Comparison of ENCODE assay signal across 8 cellular contexts in the genomic region with DNA sequence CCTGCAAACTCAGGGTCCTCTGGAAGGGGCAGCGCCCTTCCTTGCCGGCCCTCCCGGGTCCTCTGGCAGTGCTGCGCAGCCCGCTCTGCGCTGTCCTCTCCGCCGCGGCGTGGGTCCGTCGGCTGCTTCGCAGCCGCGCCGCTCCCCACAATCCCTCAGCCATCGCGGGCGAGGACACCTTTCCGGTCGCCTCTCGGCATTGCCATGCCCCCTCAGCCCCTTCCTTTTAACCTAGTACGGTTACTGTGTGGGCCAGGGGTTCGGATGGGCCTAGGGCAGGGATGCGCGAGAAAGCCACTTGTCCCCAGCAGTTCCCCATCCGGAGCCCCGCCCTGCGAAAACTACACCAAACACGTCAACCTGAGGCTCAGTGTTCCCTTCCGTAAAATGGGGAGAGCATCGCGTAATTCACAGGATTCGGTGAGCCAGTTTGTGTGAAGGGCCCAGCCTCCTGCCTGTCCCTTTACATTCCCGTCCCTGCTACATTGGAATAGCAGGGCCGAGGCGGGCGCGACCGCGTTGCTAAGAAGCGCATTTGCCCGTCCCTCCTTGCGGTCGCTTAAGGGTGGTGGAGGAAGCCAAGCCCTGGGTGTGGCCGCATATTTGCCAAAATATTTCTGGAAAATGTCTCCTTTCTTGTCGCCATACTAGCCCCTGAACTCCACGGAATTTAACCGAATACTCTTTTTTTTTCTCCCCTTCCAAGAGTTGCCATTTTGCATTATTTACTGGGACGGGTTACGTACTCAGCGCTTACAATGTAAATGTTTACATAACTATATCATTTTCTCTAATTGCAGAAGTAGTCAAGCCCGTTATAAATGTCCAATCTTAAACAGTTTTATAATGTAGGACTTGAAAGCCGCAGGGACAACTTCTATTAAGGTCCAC. TPM values are rescaled to one million over a fixed set of nuclear protein-coding genes. Genes with fewer than 3 reads are reported as not detected.
DNase-seq lines count a peak whose midpoint lies in the region; ATAC-seq and TF ChIP-seq lines count a peak whose summit lies in the region.

No MANE protein-coding gene starts in this region.

- POLR2A ChIA-PET in activated CD8-positive, alpha-beta T cell treated with anti-CD3 and anti-CD28 coated beads, Interleukin-2, amount 10 ng/mL, durations not matched to agents 7 days and 5 days (lab: Charles Lee): interaction anchor here (1.7 kb wide), 1 partner anchor 24 kb away, joined by 6 read pairs; the partner anchor contains the start of gene NFE2L1
- POLR2A ChIA-PET in naive thymus-derived CD4-positive, alpha-beta T cell (lab: Charles Lee): interaction anchor here (1.5 to 2.8 kb wide), 2 partner anchors 51 to 83 kb away, joined by 6 to 14 read pairs; partner anchors contain the start of gene SNX11

- no peak for TF ChIP-seq POLR2A in vagina (IDR thresholded peaks at IDR 0.05)

- no peak for TF ChIP-seq CTCF in vagina (IDR thresholded peaks at IDR 0.05)

- peaks cover 33% of the 10 kb centered on the region for H3K4me1 Mint-ChIP-seq in activated CD8-positive, alpha-beta T cell treated with anti-CD3 and anti-CD28 coated beads, Interleukin-2, amount 10 ng/mL, durations not matched to agents 7 days and 5 days (ENCODE audit: low read depth)
- H3K4me1 Mint-ChIP-seq in naive thymus-derived CD4-positive, alpha-beta T cell: peaks cover 23 to 46% (median 34%) of the 10 kb centered on the region in 7 donors

- WGBS in esophagus, 2 donors: 0% methylated on average over 51 to 54 of the region's 54 CpGs

- peak; percentile 24 for ATAC-seq in activated CD8-positive, alpha-beta T cell treated with anti-CD3 and anti-CD28 coated beads, Interleukin-2, amount 10 ng/mL, durations not matched to agents 7 days and 5 days
- peak; percentile 3 for ATAC-seq in naive thymus-derived CD4-positive, alpha-beta T cell

- H3K27me3 ChIP-seq in esophagus (ENCODE audit: control insufficient read depth in 1 of 2, insufficient read depth in 2 of 2, low read length in 2 of 2) (no peaks in the 10 kb centered on the region), vagina (no peaks in the 10 kb centered on the region)
- peaks cover 0 to 11% of the 10 kb centered on the region in 2 donors for H3K27me3 ChIP-seq in naive thymus-derived CD4-positive, alpha-beta T cell (ENCODE audit: control insufficient read depth in 2 of 2, insufficient read depth in 2 of 2, low read length in 2 of 2)

- intact Hi-C loops in naive thymus-derived CD4-positive, alpha-beta T cell (cut with micrococcal nuclease): loop anchor here (1.0 to 10.0 kb wide), 26 partner anchors 12 to 1010 kb away; partner anchors contain the start of genes CBX1 (in 2 of the 2), CDK5RAP3 (in 2 of the 2), NFE2L1 (in 2 of the 2) and PNPO (in 2 of the 2)
- intact Hi-C loops in vagina (cut with DNase I): loop anchor here (5.0 to 10.0 kb wide), 3 partner anchors 80 to 570 kb away; partner anchors contain the start of genes HOXB3, HOXB5 and PNPO

- H3K4me3 Mint-ChIP-seq in activated CD8-positive, alpha-beta T cell treated with anti-CD3 and anti-CD28 coated beads, Interleukin-2, amount 10 ng/mL, durations not matched to agents 7 days and 5 days: peak overlapping the region; percentile 80
- peak overlapping the region; percentile 83 to 92 (median 88) for H3K4me3 Mint-ChIP-seq in naive thymus-derived CD4-positive, alpha-beta T cell

- peaks cover 21% of the 10 kb centered on the region for H3K27me3 Mint-ChIP-seq in activated CD8-positive, alpha-beta T cell treated with anti-CD3 and anti-CD28 coated beads, Interleukin-2, amount 10 ng/mL, durations not matched to agents 7 days and 5 days (ENCODE audit: low read depth)
- H3K27me3 Mint-ChIP-seq in naive thymus-derived CD4-positive, alpha-beta T cell: peaks cover 31 to 48% (median 40%) of the 10 kb centered on the region in 5 donors

- peak; percentile 45 to 74 for DNase-seq in NCI-H526 (lab: John Stamatoyannopoulos, UW)
- DNase-seq in NCI-H526 treated with DMSO at 0.1 percent for 48 hours (lab: John Stamatoyannopoulos, UW): no peak
- peak; percentile 72 for DNase-seq in NAMALWA (ENCODE audit: low spot score)
- peak; percentile 66 for DNase-seq in activated CD8-positive, alpha-beta T cell treated with anti-CD3 and anti-CD28 coated beads, Interleukin-2, amount 10 ng/mL, durations not matched to agents 7 days and 5 days
- peak in 5 of 9 donors; percentile 10 to 58 (median 27) for DNase-seq in naive thymus-derived CD4-positive, alpha-beta T cell
- DNase-seq in vagina (ENCODE audit: extremely low spot score in 2 of 2): no peak
- DNase-seq in GM19238 (ENCODE audit: insufficient read length, low spot score): no peak

- CTCF ChIA-PET in activated CD8-positive, alpha-beta T cell treated with anti-CD3 and anti-CD28 coated beads, Interleukin-2, amount 10 ng/mL, durations not matched to agents 7 days and 5 days (lab: Charles Lee): interaction anchor here (0.8 to 5.1 kb wide), 19 partner anchors 11 to 586 kb away, joined by 3 to 113 read pairs (median 12); partner anchors contain the start of genes CDK5RAP3, COPZ2, HOXB5 and NFE2L1
- CTCF ChIA-PET in naive thymus-derived CD4-positive, alpha-beta T cell (lab: Charles Lee): interaction anchor here (0.7 to 4.6 kb wide), 13 partner anchors 10 to 595 kb away, joined by 3 to 66 read pairs (median 5); partner anchors contain the start of genes CBX1 and NFE2L1

- H3K9me3 ChIP-seq in esophagus (ENCODE audit: control insufficient read depth in 2 of 2, insufficient read depth in 1 of 2, low read depth in 1 of 2, low read length in 1 of 2): no peaks in the 10 kb centered on the region
- no peaks in the 10 kb centered on the region for H3K9me3 ChIP-seq in naive thymus-derived CD4-positive, alpha-beta T cell (ENCODE audit: control insufficient read depth in 2 of 3, low read length in 3 of 3)
- H3K9me3 ChIP-seq in vagina: no peaks in the 10 kb centered on the region

- peak overlapping the region; percentile 71 to 78 for H3K27ac ChIP-seq in esophagus (ENCODE audit: low read depth in 2 of 2, low read length in 1 of 2)
- H3K27ac ChIP-seq in naive thymus-derived CD4-positive, alpha-beta T cell (ENCODE audit: low read depth, low read length): no peak overlapping the region
- H3K27ac ChIP-seq in vagina: peak overlapping the region; percentile 54

- peak overlapping the region; percentile 76 for H3K27ac Mint-ChIP-seq in activated CD8-positive, alpha-beta T cell treated with anti-CD3 and anti-CD28 coated beads, Interleukin-2, amount 10 ng/mL, durations not matched to agents 7 days and 5 days
- peak overlapping the region; percentile 13 to 91 (median 72) for H3K27ac Mint-ChIP-seq in naive thymus-derived CD4-positive, alpha-beta T cell

- H3K4me1 ChIP-seq in esophagus (ENCODE audit: control insufficient read depth in 2 of 2, insufficient read depth in 2 of 2, low read length in 1 of 2): peaks cover 10 to 26% of the 10 kb centered on the region in 2 donors
- peaks cover 9 to 26% of the 10 kb centered on the region in 2 donors for H3K4me1 ChIP-seq in naive thymus-derived CD4-positive, alpha-beta T cell (ENCODE audit: control insufficient read depth in 2 of 2, insufficient read depth in 2 of 2, low read length in 2 of 2)
- H3K4me1 ChIP-seq in vagina: peaks cover 38% of the 10 kb centered on the region

- H3K4me3 ChIP-seq in esophagus (ENCODE audit: low read depth in 1 of 2, low read length in 2 of 2) (peak overlapping the region; percentile 17 to 40), vagina (peak overlapping the region; percentile 26 to 49)
- peak overlapping the region; percentile 30 for H3K4me3 ChIP-seq in naive thymus-derived CD4-positive, alpha-beta T cell (ENCODE audit: low read length)

- no peaks in the 10 kb centered on the region for H3K36me3 Mint-ChIP-seq in activated CD8-positive, alpha-beta T cell treated with anti-CD3 and anti-CD28 coated beads, Interleukin-2, amount 10 ng/mL, durations not matched to agents 7 days and 5 days (ENCODE audit: low read depth)
- peaks cover 0 to 3% (median 0%) of the 10 kb centered on the region in 5 donors for H3K36me3 Mint-ChIP-seq in naive thymus-derived CD4-positive, alpha-beta T cell

- H3K36me3 ChIP-seq in esophagus (ENCODE audit: control insufficient read depth in 2 of 2, insufficient read depth in 2 of 2, low read length in 1 of 2): no peaks in the 10 kb centered on the region
- H3K36me3 ChIP-seq in naive thymus-derived CD4-positive, alpha-beta T cell (ENCODE audit: control insufficient read depth in 2 of 3, insufficient read depth in 3 of 3, low read length in 3 of 3): no peaks in the 10 kb centered on the region
- no peaks in the 10 kb centered on the region for H3K36me3 ChIP-seq in vagina

- H3K9me3 Mint-ChIP-seq in activated CD8-positive, alpha-beta T cell treated with anti-CD3 and anti-CD28 coated beads, Interleukin-2, amount 10 ng/mL, durations not matched to agents 7 days and 5 days (ENCODE audit: insufficient read depth): no peaks in the 10 kb centered on the region
- peaks cover 0 to 2% (median 0%) of the 10 kb centered on the region in 11 donors for H3K9me3 Mint-ChIP-seq in naive thymus-derived CD4-positive, alpha-beta T cell

RNA-seq across cellular contexts. Expression of gene COPZ2, which starts 13.2 kb away (rescaled TPM):
- 1 to 10 TPM; 5.1 to 5.5 TPM for total RNA-seq in activated CD8-positive, alpha-beta T cell treated with anti-CD3 and anti-CD28 coated beads, Interleukin-2, amount 10 ng/mL, durations not matched to agents 7 days and 5 days
- 10 to 100 TPM in 1 of 2 donors, 1 to 10 TPM in 1; 8.4 to 12.9 TPM for polyA plus RNA-seq in esophagus
- 1 to 10 TPM in 4 of 5 experiments, under 1 TPM in 1; 0.81 to 5.5 (median 1.9) TPM for total RNA-seq in naive thymus-derived CD4-positive, alpha-beta T cell
- polyA plus RNA-seq in naive thymus-derived CD4-positive, alpha-beta T cell: under 1 TPM; 0.75 to 0.99 TPM
- 34.4 TPM for total RNA-seq in vagina

RNA-seq across cellular contexts. Expression of gene NFE2L1, which starts 23.8 kb away (rescaled TPM):
- total RNA-seq in activated CD8-positive, alpha-beta T cell treated with anti-CD3 and anti-CD28 coated beads, Interleukin-2, amount 10 ng/mL, durations not matched to agents 7 days and 5 days: 10 to 100 TPM; 44.1 to 50.7 TPM
- polyA plus RNA-seq in esophagus: 10 to 100 TPM; 39.4 to 45.7 TPM
- total RNA-seq in naive thymus-derived CD4-positive, alpha-beta T cell: 10 to 100 TPM; 34.7 to 65.2 (median 49.2) TPM
- 10 to 100 TPM in 1 of 2 donors, 1 to 10 TPM in 1; 8.7 to 15.8 TPM for polyA plus RNA-seq in naive thymus-derived CD4-positive, alpha-beta T cell
- 190 TPM for total RNA-seq in vagina

RNA-seq across cellular contexts. Expression of gene CDK5RAP3, which starts 53.5 kb away (rescaled TPM):
- 100 to 1,000 TPM; 186 to 196 TPM for total RNA-seq in activated CD8-positive, alpha-beta T cell treated with anti-CD3 and anti-CD28 coated beads, Interleukin-2, amount 10 ng/mL, durations not matched to agents 7 days and 5 days
- polyA plus RNA-seq in esophagus: 100 to 1,000 TPM; 103 to 217 TPM
- 100 to 1,000 TPM; 238 to 349 (median 276) TPM for total RNA-seq in naive thymus-derived CD4-positive, alpha-beta T cell
- polyA plus RNA-seq in naive thymus-derived CD4-positive, alpha-beta T cell: 10 to 100 TPM; 72.4 to 86.8 TPM
- 144 TPM for total RNA-seq in vagina

Comparison
In these comparisons a context has a peak if more than half of its experiments do, and no peak if none do; other contexts are left out.
1. DNase-seq: peak in NCI-H526 (2 of 2), NAMALWA (single experiment), activated CD8-positive, alpha-beta T cell treated with anti-CD3 and anti-CD28 coated beads, Interleukin-2, amount 10 ng/mL, durations not matched to agents 7 days and 5 days (single experiment) and naive thymus-derived CD4-positive, alpha-beta T cell (5 of 9); none in NCI-H526 treated with DMSO at 0.1 percent for 48 hours (single experiment), vagina (0 of 2) and GM19238 (single experiment).
2. Peak in every context shown above with its lines, with median percentiles within 50 percentile points of each other: H3K4me3 ChIP-seq.